In the genomic region with DNA sequence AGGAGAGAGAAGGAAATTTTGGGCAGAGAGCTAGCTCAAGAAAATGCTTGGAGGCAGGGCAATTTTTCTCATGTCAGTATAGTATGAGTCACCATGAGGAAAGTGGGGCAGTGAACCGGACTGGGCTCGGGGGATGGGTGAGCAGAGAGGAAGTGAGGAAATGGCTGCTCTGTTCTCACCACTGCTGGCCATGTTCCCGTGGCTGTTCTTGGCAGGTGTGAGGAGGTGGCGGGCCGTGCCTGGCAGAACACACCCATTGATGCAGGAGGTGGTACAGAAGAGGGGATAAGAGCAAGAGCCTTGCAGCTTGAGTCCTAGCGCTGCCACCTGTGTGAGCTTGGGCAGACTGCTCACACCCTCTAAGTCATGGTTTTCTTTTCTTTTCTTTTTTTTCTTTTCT, we compare ENCODE assay signal across 1 cellular context.
TF ChIP-seq lines count a peak whose summit lies in the region.

No MANE protein-coding gene starts in this region.

TF ChIP-seq in K562, 482 proteins besides CTCF, POLR2A, EP300 and RAD21 (continued from another document and continues in another):
- TF ChIP-seq, protein P1, sequence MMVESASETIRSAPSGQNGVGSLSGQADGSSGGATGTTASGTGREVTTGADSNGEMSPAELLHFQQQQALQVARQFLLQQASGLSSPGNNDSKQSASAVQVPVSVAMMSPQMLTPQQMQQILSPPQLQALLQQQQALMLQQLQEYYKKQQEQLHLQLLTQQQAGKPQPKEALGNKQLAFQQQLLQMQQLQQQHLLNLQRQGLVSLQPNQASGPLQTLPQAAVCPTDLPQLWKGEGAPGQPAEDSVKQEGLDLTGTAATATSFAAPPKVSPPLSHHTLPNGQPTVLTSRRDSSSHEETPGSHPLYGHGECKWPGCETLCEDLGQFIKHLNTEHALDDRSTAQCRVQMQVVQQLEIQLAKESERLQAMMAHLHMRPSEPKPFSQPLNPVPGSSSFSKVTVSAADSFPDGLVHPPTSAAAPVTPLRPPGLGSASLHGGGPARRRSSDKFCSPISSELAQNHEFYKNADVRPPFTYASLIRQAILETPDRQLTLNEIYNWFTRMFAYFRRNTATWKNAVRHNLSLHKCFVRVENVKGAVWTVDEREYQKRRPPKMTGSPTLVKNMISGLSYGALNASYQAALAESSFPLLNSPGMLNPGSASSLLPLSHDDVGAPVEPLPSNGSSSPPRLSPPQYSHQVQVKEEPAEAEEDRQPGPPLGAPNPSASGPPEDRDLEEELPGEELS (CRISPR knock-in tag; IDR thresholded peaks at IDR 0.05; ENCODE audit: borderline replicate concordance): no peak
- TF ChIP-seq ZKSCAN1 (IDR thresholded peaks at IDR 0.05; ENCODE audit: low read depth, low read length) (no peak), DMBX1 (CRISPR knock-in tag; IDR thresholded peaks at IDR 0.05; ENCODE audit: borderline replicate concordance) (peak; percentile 91), JUND (IDR thresholded peaks at IDR 0.05; ENCODE audit: borderline replicate concordance, low read depth, low read length) (peak; percentile 96), JUND (tag; IDR thresholded peaks at IDR 0.05; ENCODE audit: borderline replicate concordance, low read depth, low read length) (peak; percentile 93), ZNF124 (CRISPR knock-in tag; IDR thresholded peaks at IDR 0.05) (no peak), RBM15 (IDR thresholded peaks at IDR 0.05; ENCODE audit: insufficient read depth, low read length) (no peak), ELF4 (CRISPR knock-in tag; IDR thresholded peaks at IDR 0.05) (no peak), CBFA2T2 (conservative IDR thresholded peaks at IDR 0.05) (no peak), ZNF274 (IDR thresholded peaks at IDR 0.05; ENCODE audit: borderline replicate concordance, low read depth, low read length) (no peak), MXI1 (IDR thresholded peaks at IDR 0.05; ENCODE audit: low read depth, low read length) (no peak), E2F3 (CRISPR knock-in tag; IDR thresholded peaks at IDR 0.05) (0 out of 2 replicates have a peak, but pooled peaks have one; percentile 25), STAG1 (CRISPR knock-in tag; IDR thresholded peaks at IDR 0.05; ENCODE audit: borderline replicate concordance) (no peak), MBD2 (IDR thresholded peaks at IDR 0.05; ENCODE audit: borderline replicate concordance, low read depth) (no peak), ZNF408 (CRISPR knock-in tag; IDR thresholded peaks at IDR 0.05; ENCODE audit: low read depth) (no peak), SMARCC2 (IDR thresholded peaks at IDR 0.05; ENCODE audit: low read depth) (no peak), ELF2 (CRISPR knock-in tag; IDR thresholded peaks at IDR 0.05) (no peak), LARP7 (IDR thresholded peaks at IDR 0.05) (no peak), ILK (tag; IDR thresholded peaks at IDR 0.05; ENCODE audit: borderline replicate concordance, low read depth) (no peak), TFAM (CRISPR knock-in tag; conservative IDR thresholded peaks at IDR 0.05) (no peak), EGR1 (conservative IDR thresholded peaks at IDR 0.05) (no peak), BCL6 (CRISPR knock-in tag; IDR thresholded peaks at IDR 0.05) (no peak), ATF1 (CRISPR knock-in tag; IDR thresholded peaks at IDR 0.05) (no peak), ATF1 (tag; IDR thresholded peaks at IDR 0.05) (no peak), DPF2 (IDR thresholded peaks at IDR 0.05) (peak; percentile 71), SMARCA5 (IDR thresholded peaks at IDR 0.05) (no peak), NCOR1 (IDR thresholded peaks at IDR 0.05) (no peak), BACH1 (tag; IDR thresholded peaks at IDR 0.05) (peak; percentile 53; the same call in 1 of the 2 replicates), MEF2A (IDR thresholded peaks at IDR 0.05; ENCODE audit: control insufficient read depth, low read depth, low read length) (no peak), MEIS2 (IDR thresholded peaks at IDR 0.05; ENCODE audit: partially characterized antibody) (peak; percentile 71), SETDB1 (IDR thresholded peaks at IDR 0.05; ENCODE audit: low read length) (no peak), NR3C1 (CRISPR knock-in tag; IDR thresholded peaks at IDR 0.05) (no peak), CAMTA2 (CRISPR knock-in tag; conservative IDR thresholded peaks at IDR 0.05) (no peak), ZNF668 (CRISPR knock-in tag; IDR thresholded peaks at IDR 0.05) (no peak), MAFF (IDR thresholded peaks at IDR 0.05; ENCODE audit: low read length) (no peak), ZNF584 (CRISPR knock-in tag; IDR thresholded peaks at IDR 0.05; ENCODE audit: low read depth) (no peak), SRSF7 (optimal IDR thresholded peaks at IDR 0.05; ENCODE audit: low read depth, low read length) (no peak), ZNF695 (CRISPR knock-in tag; IDR thresholded peaks at IDR 0.05) (no peak), TBL1XR1 (IDR thresholded peaks at IDR 0.05; ENCODE audit: low read length in 2 of 2) (no peak), ZKSCAN8 (CRISPR knock-in tag; IDR thresholded peaks at IDR 0.05) (no peak), SMARCA4 (IDR thresholded peaks at IDR 0.05) (peak; percentile 59; the same call in 1 of the 2 replicates), BRD9 (IDR thresholded peaks at IDR 0.05; ENCODE audit: low read depth, partially characterized antibody) (no peak), HMG20B (CRISPR knock-in tag; IDR thresholded peaks at IDR 0.05) (no peak), FUS (optimal IDR thresholded peaks at IDR 0.05; ENCODE audit: low read depth, low read length) (no peak), GABPB1 (CRISPR knock-in tag; IDR thresholded peaks at IDR 0.05) (0 out of 2 replicates have a peak, but pooled peaks have one; percentile 33), RBM25 (IDR thresholded peaks at IDR 0.05; ENCODE audit: low read depth, low read length, severe bottlenecking) (no peak)
- TF ChIP-seq, protein P2, sequence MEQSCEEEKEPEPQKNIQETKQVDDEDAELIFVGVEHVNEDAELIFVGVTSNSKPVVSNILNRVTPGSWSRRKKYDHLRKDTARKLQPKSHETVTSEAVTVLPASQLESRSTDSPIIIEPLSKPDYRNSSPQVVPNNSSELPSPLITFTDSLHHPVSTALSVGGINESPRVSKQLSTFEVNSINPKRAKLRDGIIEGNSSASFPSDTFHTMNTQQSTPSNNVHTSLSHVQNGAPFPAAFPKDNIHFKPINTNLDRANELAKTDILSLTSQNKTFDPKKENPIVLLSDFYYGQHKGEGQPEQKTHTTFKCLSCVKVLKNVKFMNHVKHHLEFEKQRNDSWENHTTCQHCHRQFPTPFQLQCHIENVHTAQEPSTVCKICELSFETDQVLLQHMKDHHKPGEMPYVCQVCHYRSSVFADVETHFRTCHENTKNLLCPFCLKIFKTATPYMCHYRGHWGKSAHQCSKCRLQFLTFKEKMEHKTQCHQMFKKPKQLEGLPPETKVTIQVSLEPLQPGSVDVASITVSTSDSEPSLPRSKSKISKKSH (CRISPR knock-in tag; IDR thresholded peaks at IDR 0.05): no peak
- TF ChIP-seq, protein P3, sequence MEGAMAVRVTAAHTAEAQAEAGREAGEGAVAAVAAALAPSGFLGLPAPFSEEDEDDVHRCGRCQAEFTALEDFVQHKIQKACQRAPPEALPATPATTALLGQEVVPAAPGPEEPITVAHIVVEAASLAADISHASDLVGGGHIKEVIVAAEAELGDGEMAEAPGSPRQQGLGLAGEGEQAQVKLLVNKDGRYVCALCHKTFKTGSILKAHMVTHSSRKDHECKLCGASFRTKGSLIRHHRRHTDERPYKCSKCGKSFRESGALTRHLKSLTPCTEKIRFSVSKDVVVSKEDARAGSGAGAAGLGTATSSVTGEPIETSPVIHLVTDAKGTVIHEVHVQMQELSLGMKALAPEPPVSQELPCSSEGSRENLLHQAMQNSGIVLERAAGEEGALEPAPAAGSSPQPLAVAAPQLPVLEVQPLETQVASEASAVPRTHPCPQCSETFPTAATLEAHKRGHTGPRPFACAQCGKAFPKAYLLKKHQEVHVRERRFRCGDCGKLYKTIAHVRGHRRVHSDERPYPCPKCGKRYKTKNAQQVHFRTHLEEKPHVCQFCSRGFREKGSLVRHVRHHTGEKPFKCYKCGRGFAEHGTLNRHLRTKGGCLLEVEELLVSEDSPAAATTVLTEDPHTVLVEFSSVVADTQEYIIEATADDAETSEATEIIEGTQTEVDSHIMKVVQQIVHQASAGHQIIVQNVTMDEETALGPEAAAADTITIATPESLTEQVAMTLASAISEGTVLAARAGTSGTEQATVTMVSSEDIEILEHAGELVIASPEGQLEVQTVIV (CRISPR knock-in tag; IDR thresholded peaks at IDR 0.05; ENCODE audit: borderline replicate concordance): no peak
- TF ChIP-seq, protein P4, sequence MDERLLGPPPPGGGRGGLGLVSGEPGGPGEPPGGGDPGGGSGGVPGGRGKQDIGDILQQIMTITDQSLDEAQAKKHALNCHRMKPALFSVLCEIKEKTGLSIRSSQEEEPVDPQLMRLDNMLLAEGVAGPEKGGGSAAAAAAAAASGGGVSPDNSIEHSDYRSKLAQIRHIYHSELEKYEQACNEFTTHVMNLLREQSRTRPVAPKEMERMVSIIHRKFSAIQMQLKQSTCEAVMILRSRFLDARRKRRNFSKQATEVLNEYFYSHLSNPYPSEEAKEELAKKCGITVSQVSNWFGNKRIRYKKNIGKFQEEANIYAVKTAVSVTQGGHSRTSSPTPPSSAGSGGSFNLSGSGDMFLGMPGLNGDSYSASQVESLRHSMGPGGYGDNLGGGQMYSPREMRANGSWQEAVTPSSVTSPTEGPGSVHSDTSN (CRISPR knock-in tag; IDR thresholded peaks at IDR 0.05; ENCODE audit: low read depth): no peak
- TF ChIP-seq, protein P4 (tag; conservative IDR thresholded peaks at IDR 0.05; ENCODE audit: low read depth): peak; percentile 60
- TF ChIP-seq, protein P5, sequence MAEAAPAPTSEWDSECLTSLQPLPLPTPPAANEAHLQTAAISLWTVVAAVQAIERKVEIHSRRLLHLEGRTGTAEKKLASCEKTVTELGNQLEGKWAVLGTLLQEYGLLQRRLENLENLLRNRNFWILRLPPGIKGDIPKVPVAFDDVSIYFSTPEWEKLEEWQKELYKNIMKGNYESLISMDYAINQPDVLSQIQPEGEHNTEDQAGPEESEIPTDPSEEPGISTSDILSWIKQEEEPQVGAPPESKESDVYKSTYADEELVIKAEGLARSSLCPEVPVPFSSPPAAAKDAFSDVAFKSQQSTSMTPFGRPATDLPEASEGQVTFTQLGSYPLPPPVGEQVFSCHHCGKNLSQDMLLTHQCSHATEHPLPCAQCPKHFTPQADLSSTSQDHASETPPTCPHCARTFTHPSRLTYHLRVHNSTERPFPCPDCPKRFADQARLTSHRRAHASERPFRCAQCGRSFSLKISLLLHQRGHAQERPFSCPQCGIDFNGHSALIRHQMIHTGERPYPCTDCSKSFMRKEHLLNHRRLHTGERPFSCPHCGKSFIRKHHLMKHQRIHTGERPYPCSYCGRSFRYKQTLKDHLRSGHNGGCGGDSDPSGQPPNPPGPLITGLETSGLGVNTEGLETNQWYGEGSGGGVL (CRISPR knock-in tag; IDR thresholded peaks at IDR 0.05): no peak
- TF ChIP-seq, protein P6, sequence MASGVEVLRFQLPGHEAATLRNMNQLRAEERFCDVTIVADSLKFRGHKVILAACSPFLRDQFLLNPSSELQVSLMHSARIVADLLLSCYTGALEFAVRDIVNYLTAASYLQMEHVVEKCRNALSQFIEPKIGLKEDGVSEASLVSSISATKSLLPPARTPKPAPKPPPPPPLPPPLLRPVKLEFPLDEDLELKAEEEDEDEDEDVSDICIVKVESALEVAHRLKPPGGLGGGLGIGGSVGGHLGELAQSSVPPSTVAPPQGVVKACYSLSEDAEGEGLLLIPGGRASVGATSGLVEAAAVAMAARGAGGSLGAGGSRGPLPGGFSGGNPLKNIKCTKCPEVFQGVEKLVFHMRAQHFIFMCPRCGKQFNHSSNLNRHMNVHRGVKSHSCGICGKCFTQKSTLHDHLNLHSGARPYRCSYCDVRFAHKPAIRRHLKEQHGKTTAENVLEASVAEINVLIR (CRISPR knock-in tag; IDR thresholded peaks at IDR 0.05): 0 out of 2 replicates have a peak, but pooled peaks have one; percentile 24
- TF ChIP-seq, protein P7, sequence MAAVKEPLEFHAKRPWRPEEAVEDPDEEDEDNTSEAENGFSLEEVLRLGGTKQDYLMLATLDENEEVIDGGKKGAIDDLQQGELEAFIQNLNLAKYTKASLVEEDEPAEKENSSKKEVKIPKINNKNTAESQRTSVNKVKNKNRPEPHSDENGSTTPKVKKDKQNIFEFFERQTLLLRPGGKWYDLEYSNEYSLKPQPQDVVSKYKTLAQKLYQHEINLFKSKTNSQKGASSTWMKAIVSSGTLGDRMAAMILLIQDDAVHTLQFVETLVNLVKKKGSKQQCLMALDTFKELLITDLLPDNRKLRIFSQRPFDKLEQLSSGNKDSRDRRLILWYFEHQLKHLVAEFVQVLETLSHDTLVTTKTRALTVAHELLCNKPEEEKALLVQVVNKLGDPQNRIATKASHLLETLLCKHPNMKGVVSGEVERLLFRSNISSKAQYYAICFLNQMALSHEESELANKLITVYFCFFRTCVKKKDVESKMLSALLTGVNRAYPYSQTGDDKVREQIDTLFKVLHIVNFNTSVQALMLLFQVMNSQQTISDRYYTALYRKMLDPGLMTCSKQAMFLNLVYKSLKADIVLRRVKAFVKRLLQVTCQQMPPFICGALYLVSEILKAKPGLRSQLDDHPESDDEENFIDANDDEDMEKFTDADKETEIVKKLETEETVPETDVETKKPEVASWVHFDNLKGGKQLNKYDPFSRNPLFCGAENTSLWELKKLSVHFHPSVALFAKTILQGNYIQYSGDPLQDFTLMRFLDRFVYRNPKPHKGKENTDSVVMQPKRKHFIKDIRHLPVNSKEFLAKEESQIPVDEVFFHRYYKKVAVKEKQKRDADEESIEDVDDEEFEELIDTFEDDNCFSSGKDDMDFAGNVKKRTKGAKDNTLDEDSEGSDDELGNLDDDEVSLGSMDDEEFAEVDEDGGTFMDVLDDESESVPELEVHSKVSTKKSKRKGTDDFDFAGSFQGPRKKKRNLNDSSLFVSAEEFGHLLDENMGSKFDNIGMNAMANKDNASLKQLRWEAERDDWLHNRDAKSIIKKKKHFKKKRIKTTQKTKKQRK (IDR thresholded peaks at IDR 0.05; ENCODE audit: borderline replicate concordance, low read depth, low read length): no peak
- TF ChIP-seq, protein P8, sequence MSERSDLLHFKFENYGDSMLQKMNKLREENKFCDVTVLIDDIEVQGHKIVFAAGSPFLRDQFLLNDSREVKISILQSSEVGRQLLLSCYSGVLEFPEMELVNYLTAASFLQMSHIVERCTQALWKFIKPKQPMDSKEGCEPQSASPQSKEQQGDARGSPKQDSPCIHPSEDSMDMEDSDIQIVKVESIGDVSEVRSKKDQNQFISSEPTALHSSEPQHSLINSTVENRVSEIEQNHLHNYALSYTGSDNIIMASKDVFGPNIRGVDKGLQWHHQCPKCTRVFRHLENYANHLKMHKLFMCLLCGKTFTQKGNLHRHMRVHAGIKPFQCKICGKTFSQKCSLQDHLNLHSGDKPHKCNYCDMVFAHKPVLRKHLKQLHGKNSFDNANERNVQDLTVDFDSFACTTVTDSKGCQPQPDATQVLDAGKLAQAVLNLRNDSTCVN (CRISPR knock-in tag; IDR thresholded peaks at IDR 0.05): 0 out of 2 replicates have a peak, but pooled peaks have one; percentile 10
